17 cellular contexts compared by ENCODE assay signal in genomic region chr17:82671071-82671470, GRCh38.
"Had no signal": no experiment of that assay in that cellular context is flagged by ENCODE, and none has a peak within 500 bp of the region (broad histone marks: within the 10 kb centered on the region; RNA-seq: fewer than 3 reads in every experiment).

No MANE protein-coding gene starts in this region.

- H3K9ac ChIP-seq: parathyroid adenoma had no signal

- FAIRE-seq: kidney had no signal

- H3K9me3 ChIP-seq: body of pancreas, suprapubic skin had no signal

- DNase-seq: activated B cell treated with CpG ODN at 0.5 μM for 24 hours; activated CD4-positive, alpha-beta T cell treated with anti-CD3 and anti-CD28 coated beads for 48 hours; activated CD8-positive, alpha-beta T cell treated with anti-CD3 and anti-CD28 coated beads for 36 hours; activated gamma-delta T cell; activated T-cell treated with anti-CD3 and anti-CD28 coated beads, Interleukin-2, amount 50 U/mL, for 4 hours; body of pancreas; erythroblast; kidney; retina; stimulated activated CD4-positive, alpha-beta T cell treated with anti-CD3 and anti-CD28 coated beads, Interleukin-15, amount 100 ng/mL, for 24 hours; stimulated activated CD4-positive, alpha-beta T cell treated with anti-CD3 and anti-CD28 coated beads, Interleukin-4, amount 100 ng/mL, for 1 hour; stimulated activated naive CD8-positive, alpha-beta T cell treated with anti-CD3 and anti-CD28 coated beads, Interleukin-15, Interleukin-2, amounts not matched to agents 100 U/mL and 50 U/mL, for 24 hours had no signal

- H2AFZ ChIP-seq: hepatocyte, parathyroid adenoma had no signal

- H3K27me3 ChIP-seq: body of pancreas, hepatocyte, suprapubic skin had no signal

- H3K27me3 Mint-ChIP-seq: activated CD8-positive, alpha-beta T cell treated with anti-CD3 and anti-CD28 coated beads for 36 hours had no signal

- ATAC-seq: activated CD8-positive, alpha-beta T cell treated with anti-CD3 and anti-CD28 coated beads for 36 hours; activated naive CD4-positive, alpha-beta T cell treated with anti-CD3 and anti-CD28 coated beads, Interleukin-2, amount 50 U/mL, for 72 hours; activated T-cell treated with anti-CD3 and anti-CD28 coated beads, Interleukin-2, amount 50 U/mL, for 4 hours; body of pancreas; stimulated activated naive CD8-positive, alpha-beta T cell treated with anti-CD3 and anti-CD28 coated beads, Interleukin-15, Interleukin-2, amounts not matched to agents 100 U/mL and 50 U/mL, for 24 hours had no signal

- H3K27ac Mint-ChIP-seq: activated B cell treated with CpG ODN at 0.5 μM for 24 hours; activated CD8-positive, alpha-beta T cell treated with anti-CD3 and anti-CD28 coated beads for 36 hours; activated naive CD4-positive, alpha-beta T cell treated with anti-CD3 and anti-CD28 coated beads, Interleukin-2, amount 50 U/mL, for 72 hours; T-helper 2 cell treated with Interferon-gamma antibody and Interleukin-4, amounts not matched to agents 5 μg/mL and 100 μg/mL, for 36 hours had no signal

- H3K4me3 Mint-ChIP-seq: activated B cell treated with CpG ODN at 0.5 μM for 24 hours; activated CD8-positive, alpha-beta T cell treated with anti-CD3 and anti-CD28 coated beads for 36 hours; activated T-cell treated with anti-CD3 and anti-CD28 coated beads, Interleukin-2, amount 50 U/mL, for 4 hours; T-helper 2 cell treated with Interferon-gamma antibody and Interleukin-4, amounts not matched to agents 5 μg/mL and 100 μg/mL, for 36 hours had no signal

- H3K4me3 ChIP-seq: body of pancreas, hepatocyte, suprapubic skin had no signal

- H3K79me2 ChIP-seq: hepatocyte had no signal

- H3K9me3 Mint-ChIP-seq: activated B cell treated with CpG ODN at 0.5 μM for 24 hours; activated CD8-positive, alpha-beta T cell treated with anti-CD3 and anti-CD28 coated beads for 36 hours; activated T-cell treated with anti-CD3 and anti-CD28 coated beads, Interleukin-2, amount 50 U/mL, for 4 hours; T-helper 2 cell treated with Interferon-gamma antibody and Interleukin-4, amounts not matched to agents 5 μg/mL and 100 μg/mL, for 36 hours had no signal

- H3K36me3 Mint-ChIP-seq: activated naive CD4-positive, alpha-beta T cell treated with anti-CD3 and anti-CD28 coated beads, Interleukin-2, amount 50 U/mL, for 72 hours had no signal

- H3K4me1 ChIP-seq: parathyroid adenoma had no signal

- H3K4me2 ChIP-seq: hepatocyte had no signal

- H3K27ac ChIP-seq: body of pancreas, hepatocyte, parathyroid adenoma, suprapubic skin had no signal
